19 cellular contexts compared by ENCODE assay signal in the genomic region with DNA sequence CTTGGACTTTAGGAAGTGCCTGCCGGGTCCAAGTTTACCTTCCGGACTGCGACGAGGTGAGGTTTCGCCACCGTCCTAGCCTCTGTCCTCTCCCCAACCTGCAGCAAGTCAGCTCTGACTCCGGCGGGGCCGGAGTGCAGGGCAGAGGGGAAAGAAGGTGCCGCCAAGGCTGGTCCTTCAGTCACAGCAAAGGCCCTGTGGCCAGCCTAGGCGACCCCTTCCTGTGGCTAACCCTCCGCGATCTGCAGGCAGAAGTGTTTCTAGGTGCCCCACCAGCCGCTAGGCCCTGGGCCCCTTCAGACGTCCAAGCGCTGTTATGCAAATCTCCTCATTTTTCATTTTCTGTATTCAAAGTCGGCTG. TPM values are rescaled to one million over a fixed set of nuclear protein-coding genes. Genes with fewer than 3 reads are reported as not detected.
"Had no signal": no experiment of that assay in that cellular context is flagged by ENCODE, and none has a peak within 500 bp of the region (broad histone marks: within the 10 kb centered on the region; RNA-seq: fewer than 3 reads in every experiment).

No MANE protein-coding gene starts in this region.

- H3K9me3 Mint-ChIP-seq: activated CD4-positive, alpha-beta memory T cell treated with anti-CD3 and anti-CD28 coated beads, Interleukin-2, amount 10 ng/mL, durations not matched to agents 7 days and 5 days; activated naive CD8-positive, alpha-beta T cell treated with anti-CD3 and anti-CD28 coated beads, Interleukin-2, amount 50 U/mL, for 24 hours; mesothelial cell of epicardium had no signal

- H3K36me3 Mint-ChIP-seq: mesothelial cell of epicardium had no signal

- H3K36me3 ChIP-seq: ascending aorta, esophagus squamous epithelium, left lung, right lobe of liver, transverse colon had no signal

- H3K4me3 Mint-ChIP-seq: activated naive CD8-positive, alpha-beta T cell treated with anti-CD3 and anti-CD28 coated beads, Interleukin-2, amount 50 U/mL, for 24 hours had no signal

- H3K27ac Mint-ChIP-seq: activated CD4-positive, alpha-beta memory T cell treated with anti-CD3 and anti-CD28 coated beads, Interleukin-2, amount 10 ng/mL, durations not matched to agents 7 days and 5 days; activated naive CD8-positive, alpha-beta T cell treated with anti-CD3 and anti-CD28 coated beads, Interleukin-2, amount 50 U/mL, for 24 hours; mesothelial cell of epicardium had no signal

- DNase-seq: activated CD4-positive, alpha-beta memory T cell treated with anti-CD3 and anti-CD28 coated beads, Interleukin-2, amount 10 ng/mL, durations not matched to agents 7 days and 5 days; activated CD4-positive, alpha-beta T cell treated with anti-CD3 and anti-CD28 coated beads for 1 hour; activated CD8-positive, alpha-beta memory T cell treated with anti-CD3 and anti-CD28 coated beads, Interleukin-2, amount 50 U/mL, for 4 hours; activated naive CD8-positive, alpha-beta T cell treated with anti-CD3 and anti-CD28 coated beads, Interleukin-2, amount 50 U/mL, for 24 hours; esophagus squamous epithelium; foreskin fibroblast; glutamatergic neuron; stimulated activated CD4-positive, alpha-beta T cell treated with anti-CD3 and anti-CD28 coated beads, Interleukin-2, amount 100 ng/mL, for 24 hours; stimulated activated naive CD4-positive, alpha-beta T cell; substantia nigra; transverse colon had no signal

- ATAC-seq: activated naive CD8-positive, alpha-beta T cell treated with anti-CD3 and anti-CD28 coated beads, Interleukin-2, amount 50 U/mL, for 24 hours; left lung; right lobe of liver had no signal

- H3K4me3 ChIP-seq: ascending aorta, esophagus squamous epithelium, left lung, right lobe of liver, SK-N-MC, transverse colon had no signal

RNA-seq across cellular contexts. Expression of a gene that starts 11.1 kb away (rescaled TPM):
- total RNA-seq: activated CD4-positive, alpha-beta memory T cell treated with anti-CD3 and anti-CD28 coated beads, Interleukin-2, amount 10 ng/mL, durations not matched to agents 7 days and 5 days; ascending aorta; bronchial epithelial cell; esophagus squamous epithelium; left lung; myocyte; right lobe of liver; T-helper 1 cell treated with Interleukin-12 subunit alpha and Interleukin-12 subunit beta and Interleukin-4 antibody, amounts not matched to agents 30 ng/mL and 1 ng/mL, for 36 hours; transverse colon had no signal
